Comparison of ENCODE assay signal across 11 cellular contexts in genomic region chr16:31331807-31332301, GRCh38. TPM values are rescaled to one million over a fixed set of nuclear protein-coding genes. Genes with fewer than 3 reads are reported as not detected.
DNase-seq lines count a peak whose midpoint lies in the region; ATAC-seq and TF ChIP-seq lines count a peak whose summit lies in the region.
"Had no signal": no experiment of that assay in that cellular context is flagged by ENCODE, and none has a peak within 500 bp of the region (broad histone marks: within the 10 kb centered on the region; RNA-seq: fewer than 3 reads in every experiment).

No MANE protein-coding gene starts in this region.

- no TSS peak for BruUV-seq in Calu3 (replicated peaks; lab: Mats Ljungman, UMichigan)

- peaks cover 10% of the 10 kb centered on the region for H3K27me3 Mint-ChIP-seq in activated naive CD4-positive, alpha-beta T cell treated with anti-CD3 and anti-CD28 coated beads for 36 hours (ENCODE audit: low read depth)
- H3K27me3 Mint-ChIP-seq in activated CD4-positive, alpha-beta memory T cell treated with anti-CD3 and anti-CD28 coated beads, Interleukin-2, amount 10 ng/mL, durations not matched to agents 7 days and 5 days: peaks cover 36% of the 10 kb centered on the region
- peaks cover 15% of the 10 kb centered on the region for H3K27me3 Mint-ChIP-seq in Calu3 (ENCODE audit: unreplicated experiment)

- H3K36me3 Mint-ChIP-seq in activated naive CD4-positive, alpha-beta T cell treated with anti-CD3 and anti-CD28 coated beads for 36 hours (ENCODE audit: low read depth): no peaks in the 10 kb centered on the region
- peaks cover 47% of the 10 kb centered on the region for H3K36me3 Mint-ChIP-seq in activated CD4-positive, alpha-beta memory T cell treated with anti-CD3 and anti-CD28 coated beads, Interleukin-2, amount 10 ng/mL, durations not matched to agents 7 days and 5 days (ENCODE audit: low read depth)
- no peaks in the 10 kb centered on the region for H3K36me3 Mint-ChIP-seq in Calu3 (ENCODE audit: insufficient read depth, unreplicated experiment)

- no peak for DNase-seq in activated naive CD4-positive, alpha-beta T cell treated with anti-CD3 and anti-CD28 coated beads for 36 hours
- DNase-seq in activated naive CD4-positive, alpha-beta T cell treated with Interleukin-2 at 50 U/mL for 16 hours: no peak
- no peak for DNase-seq in activated CD4-positive, alpha-beta memory T cell treated with anti-CD3 and anti-CD28 coated beads, Interleukin-2, amount 10 ng/mL, durations not matched to agents 7 days and 5 days
- DNase-seq in superior temporal gyrus (ENCODE audit: extremely low spot score) (peak; percentile 16), GM19238 (ENCODE audit: insufficient read length, low spot score) (no peak), Calu3 (no peak)
- DNase-seq: HFFc6, NCI-H526 treated with DMSO at 0.1 percent for 48 hours had no signal

- no peaks in the 10 kb centered on the region; the same call in 1 of the 2 replicates for H3K4me1 ChIP-seq in iPS-20b (ENCODE audit: insufficient read depth, low read length)

- peaks cover 14% of the 10 kb centered on the region for H3K4me1 Mint-ChIP-seq in activated naive CD4-positive, alpha-beta T cell treated with anti-CD3 and anti-CD28 coated beads for 36 hours (ENCODE audit: low read depth)
- H3K4me1 Mint-ChIP-seq in activated CD4-positive, alpha-beta memory T cell treated with anti-CD3 and anti-CD28 coated beads, Interleukin-2, amount 10 ng/mL, durations not matched to agents 7 days and 5 days: peaks cover 33% of the 10 kb centered on the region
- peaks cover 12% of the 10 kb centered on the region for H3K4me1 Mint-ChIP-seq in Calu3 (ENCODE audit: low read depth, unreplicated experiment)

- no peak for TF ChIP-seq CTCF in Calu3 (IDR thresholded peaks at IDR 0.05; ENCODE audit: unreplicated experiment)

- peaks cover 42% of the 10 kb centered on the region for H3K27me3 ChIP-seq in iPS-20b (ENCODE audit: insufficient read depth, low read length)

- H3K36me3 ChIP-seq in iPS-20b (ENCODE audit: insufficient read depth, low read depth, low read length): no peaks in the 10 kb centered on the region
- H3K36me3 ChIP-seq: MG63 had no signal

- no peak overlapping the region for H3K27ac Mint-ChIP-seq in activated naive CD4-positive, alpha-beta T cell treated with anti-CD3 and anti-CD28 coated beads for 36 hours
- H3K27ac Mint-ChIP-seq in activated CD4-positive, alpha-beta memory T cell treated with anti-CD3 and anti-CD28 coated beads, Interleukin-2, amount 10 ng/mL, durations not matched to agents 7 days and 5 days: peak overlapping the region; percentile 44
- no peak overlapping the region for H3K27ac Mint-ChIP-seq in Calu3 (ENCODE audit: unreplicated experiment)
- H3K27ac Mint-ChIP-seq: HFFc6 had no signal

- CTCF ChIA-PET in activated naive CD4-positive, alpha-beta T cell treated with anti-CD3 and anti-CD28 coated beads for 36 hours (lab: Charles Lee): no interaction called here
- CTCF ChIA-PET in activated CD4-positive, alpha-beta memory T cell treated with anti-CD3 and anti-CD28 coated beads, Interleukin-2, amount 10 ng/mL, durations not matched to agents 7 days and 5 days (lab: Charles Lee): interaction anchor here (1.0 kb wide), 1 partner anchor 131 kb away, joined by 3 read pairs; no protein-coding TSS in a partner anchor
- CTCF ChIA-PET in Calu3 (lab: Charles Lee): no interaction called here

- peak overlapping the region; percentile 66 for H3K4me3 Mint-ChIP-seq in activated naive CD4-positive, alpha-beta T cell treated with anti-CD3 and anti-CD28 coated beads for 36 hours
- peak overlapping the region; percentile 60 for H3K4me3 Mint-ChIP-seq in activated CD4-positive, alpha-beta memory T cell treated with anti-CD3 and anti-CD28 coated beads, Interleukin-2, amount 10 ng/mL, durations not matched to agents 7 days and 5 days
- no peak overlapping the region for H3K4me3 Mint-ChIP-seq in Calu3 (ENCODE audit: low read depth, unreplicated experiment)
- H3K4me3 Mint-ChIP-seq: HFFc6 had no signal

- H3K27ac ChIP-seq in iPS-20b (ENCODE audit: low read length): no peak overlapping the region

- H3K9ac ChIP-seq in iPS-20b (ENCODE audit: low read depth, low read length): no peak overlapping the region

- peak overlapping the region; percentile 53; the same call in 1 of the 2 replicates for H3K4me3 ChIP-seq in iPS-20b (ENCODE audit: low read length)

- no peaks in the 10 kb centered on the region for H3K9me3 ChIP-seq in iPS-20b (ENCODE audit: insufficient read depth, low read depth, low read length)
- H3K9me3 ChIP-seq: MG63 had no signal

- no peaks in the 10 kb centered on the region for H3K9me3 Mint-ChIP-seq in activated naive CD4-positive, alpha-beta T cell treated with anti-CD3 and anti-CD28 coated beads for 36 hours
- peaks cover 4% of the 10 kb centered on the region for H3K9me3 Mint-ChIP-seq in activated CD4-positive, alpha-beta memory T cell treated with anti-CD3 and anti-CD28 coated beads, Interleukin-2, amount 10 ng/mL, durations not matched to agents 7 days and 5 days
- peaks cover 4% of the 10 kb centered on the region for H3K9me3 Mint-ChIP-seq in Calu3 (ENCODE audit: low read depth, unreplicated experiment)
- H3K9me3 Mint-ChIP-seq: HFFc6 had no signal

- POLR2A ChIA-PET in activated CD4-positive, alpha-beta memory T cell treated with anti-CD3 and anti-CD28 coated beads, Interleukin-2, amount 10 ng/mL, durations not matched to agents 7 days and 5 days (lab: Charles Lee): interaction anchor here (0.8 to 0.9 kb wide), 2 partner anchors 16 to 131 kb away, joined by 3 read pairs; no protein-coding TSS in a partner anchor

- intact Hi-C loops in activated naive CD4-positive, alpha-beta T cell treated with anti-CD3 and anti-CD28 coated beads for 36 hours (cut with micrococcal nuclease): no loop called here
- intact Hi-C loops in Calu3 (cut with micrococcal nuclease; ENCODE audit: unreplicated experiment): loop anchor here (5.0 kb wide), 2 partner anchors 130 to 345 kb away; partner anchors contain the start of genes HSD3B7 and PYCARD

- ATAC-seq in GM21576 (IDR thresholded peaks at IDR 0.05; ENCODE audit: unreplicated experiment): no peak

RNA-seq across cellular contexts. Expression of gene ITGAX, which starts 23.1 kb away (rescaled TPM):
- total RNA-seq in activated naive CD4-positive, alpha-beta T cell treated with anti-CD3 and anti-CD28 coated beads for 36 hours: 1 to 10 TPM; 2.4 to 2.9 TPM
- 10 to 100 TPM; 42.0 to 43.2 TPM for total RNA-seq in activated CD4-positive, alpha-beta memory T cell treated with anti-CD3 and anti-CD28 coated beads, Interleukin-2, amount 10 ng/mL, durations not matched to agents 7 days and 5 days
- 1.6 and 3.9 TPM in 2 replicates for total RNA-seq in Calu3 (2022)
- total RNA-seq: HFFc6 had no signal
